In the genomic region with DNA sequence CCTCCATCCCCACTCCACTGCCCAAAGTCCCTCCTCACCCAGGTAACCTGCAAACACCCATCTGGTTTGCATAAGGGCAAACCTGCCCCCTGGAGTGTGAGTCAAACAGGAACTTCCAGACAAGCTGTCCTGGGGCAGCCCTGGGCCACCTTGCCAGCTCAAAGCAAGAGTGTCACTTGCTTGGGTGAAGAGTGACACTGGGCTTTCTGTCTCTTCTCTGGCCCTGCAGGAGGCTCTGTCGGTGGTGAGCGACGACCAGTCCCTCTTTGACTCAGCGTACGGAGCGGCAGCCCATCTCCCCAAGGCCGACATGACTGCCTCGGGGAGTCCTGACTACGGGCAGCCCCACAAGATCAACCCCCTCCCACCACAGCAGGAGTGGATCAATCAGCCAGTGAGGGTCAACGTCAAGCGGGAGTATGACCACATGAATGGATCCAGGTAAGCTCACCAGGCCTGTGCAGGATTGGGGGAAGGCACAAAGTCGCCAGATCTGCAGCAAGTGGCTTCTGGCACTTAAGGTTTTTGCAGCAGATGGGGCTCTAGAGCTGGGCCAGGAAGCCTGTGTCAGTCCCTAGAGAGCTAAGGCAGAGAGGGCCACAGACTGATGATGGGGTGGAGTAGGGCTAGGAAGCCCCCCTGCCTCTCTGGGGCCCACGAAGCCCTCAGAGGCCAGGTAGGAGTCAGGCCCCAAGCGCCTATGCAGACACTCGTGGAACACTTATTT, we compare ENCODE assay signal across 8 cellular contexts.
DNase-seq lines count a peak whose midpoint lies in the region; ATAC-seq, FAIRE-seq and TF ChIP-seq lines count a peak whose summit lies in the region.

No MANE protein-coding gene starts in this region.

- H3K36me3 ChIP-seq in bronchial epithelial cell (ENCODE audit: control insufficient read depth, insufficient read depth, low read length) (peaks cover 6% of the 10 kb centered on the region), gastroesophageal sphincter (peaks cover 0 to 13% of the 10 kb centered on the region in 2 donors)

- no peak for TF ChIP-seq POLR2A in gastroesophageal sphincter (IDR thresholded peaks at IDR 0.05)

- H3K27ac ChIP-seq in dorsolateral prefrontal cortex (no peak overlapping the region), gastroesophageal sphincter (peak overlapping the region in 1 of 4 donors; percentile 26)

- WGBS in gastroesophageal sphincter (ENCODE audit: low coverage in 1 of 2), 2 donors = 92% methylated on average over 5 of the region's 15 CpGs; no CpG with 5 or more reads in 1 of the 2 donors

- H3K27me3 ChIP-seq in bronchial epithelial cell (ENCODE audit: control insufficient read depth, insufficient read depth, low read length) (no peaks in the 10 kb centered on the region), dorsolateral prefrontal cortex (peaks cover 0 to 13% (median 0%) of the 10 kb centered on the region in 45 donors), gastroesophageal sphincter (no peaks in the 10 kb centered on the region)

- no peaks in the 10 kb centered on the region for H3K4me1 ChIP-seq in gastroesophageal sphincter

- TF ChIP-seq EP300 in gastroesophageal sphincter (IDR thresholded peaks at IDR 0.05) = no peak

- FAIRE-seq in bronchial epithelial cell (lab: Jason Lieb, UNC) = no peak

- H3K4me3 ChIP-seq in bronchial epithelial cell (ENCODE audit: low read depth, low read length) (no peak overlapping the region), dorsolateral prefrontal cortex (no peak overlapping the region), gastroesophageal sphincter (no peak overlapping the region)

- ATAC-seq in GM19455 (IDR thresholded peaks at IDR 0.05; ENCODE audit: unreplicated experiment) (peak; percentile 75), HG03354 (IDR thresholded peaks at IDR 0.05; ENCODE audit: poor library complexity, severe bottlenecking, unreplicated experiment) (peak; percentile 75), gastroesophageal sphincter (no peak)

- no peaks in the 10 kb centered on the region for H3K9me3 ChIP-seq in gastroesophageal sphincter

- TF ChIP-seq CTCF in GM12872 (IDR thresholded peaks at IDR 0.05; ENCODE audit: insufficient read depth, low read depth, low read length) (peak; percentile 30; the same call in 1 of the 3 replicates), bronchial epithelial cell (IDR thresholded peaks at IDR 0.05; ENCODE audit: insufficient read depth, low read length, severe bottlenecking) (peak; percentile 1), dorsolateral prefrontal cortex (IDR thresholded peaks at IDR 0.05 in 54 of 56, conservative IDR thresholded peaks at IDR 0.05 in 2 of 56; ENCODE audit: low read depth in 1 of 56, partially characterized antibody in 56 of 56) (no peak), gastroesophageal sphincter (IDR thresholded peaks at IDR 0.05) (no peak)

- DNase-seq in bronchial epithelial cell (ENCODE audit: low read depth) (no peak), dorsolateral prefrontal cortex (no peak), GF-D8 (lab: John Stamatoyannopoulos, UW) (no peak), cerebellum (ENCODE audit: low spot score) (no peak)

- intact Hi-C loops in dorsolateral prefrontal cortex (cut with DNase I) = no loop called here

Comparison
In these comparisons a context has a peak if more than half of its experiments do, and no peak if none do; other contexts are left out.
1. CTCF ChIP-seq: peak in GM12872 (single experiment) and bronchial epithelial cell (single experiment); none in dorsolateral prefrontal cortex (0 of 56) and gastroesophageal sphincter (0 of 4).